ENCODE assay signal across 27 cellular contexts in the genomic region with DNA sequence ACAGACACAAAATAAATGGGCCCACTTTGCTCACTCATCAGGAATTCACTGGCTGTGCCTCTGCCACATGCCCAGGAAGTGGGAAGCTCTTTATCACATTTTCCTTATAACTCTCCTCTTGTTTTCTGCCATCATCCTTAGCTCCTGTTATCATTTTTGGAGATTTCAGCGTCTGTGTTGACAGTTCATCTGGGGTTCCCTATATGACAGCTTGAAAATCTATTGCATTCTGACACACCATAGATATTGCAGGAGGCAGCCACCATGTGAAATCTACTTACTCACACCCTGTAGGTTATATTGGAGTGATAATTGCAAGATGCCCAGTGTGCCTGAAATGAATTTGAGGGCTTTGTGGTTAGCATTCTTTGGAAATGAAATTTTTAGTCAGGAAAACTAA.
"Had no signal": no experiment of that assay in that cellular context is flagged by ENCODE, and none has a peak within 500 bp of the region (broad histone marks: within the 10 kb centered on the region; RNA-seq: fewer than 3 reads in every experiment).

No MANE protein-coding gene starts in this region.

- H2AFZ ChIP-seq: hepatocyte had no signal

- H3K4me2 ChIP-seq: hepatocyte had no signal

- H3K36me3 ChIP-seq: colonic mucosa, esophagus muscularis mucosa, gastroesophageal sphincter, heart left ventricle, left lung, sigmoid colon, spleen, tibial artery had no signal

- H3K4me1 ChIP-seq: colonic mucosa, esophagus muscularis mucosa, gastroesophageal sphincter, heart left ventricle, left lung, sigmoid colon, spleen, testis, tibial artery had no signal

- H3K79me2 ChIP-seq: hepatocyte had no signal

- H3K9me3 ChIP-seq: colonic mucosa, esophagus muscularis mucosa, gastroesophageal sphincter, heart left ventricle, left lung, psoas muscle, sigmoid colon, spleen, testis, tibial artery had no signal

- H3K27ac ChIP-seq: colonic mucosa, epithelial cell of prostate, esophagus muscularis mucosa, foreskin keratinocyte, gastroesophageal sphincter, heart left ventricle, hepatocyte, left lung, psoas muscle, sigmoid colon, skin epidermis, spleen, testis, tibial artery had no signal

- ATAC-seq: foreskin keratinocyte; gastroesophageal sphincter; heart left ventricle; left cardiac atrium; left lung; naive thymus-derived CD4-positive, alpha-beta T cell; psoas muscle; right cardiac atrium; stimulated activated memory B cell treated with anti-CD40 and anti-IgM and Interleukin-4, amounts not matched to agents 10 μg/mL and 1 μg/mL and 100 μg/mL, for 72 hours; stimulated activated naive CD8-positive, alpha-beta T cell treated with anti-CD3 and anti-CD28 coated beads, Interleukin-15, Interleukin-2, amounts not matched to agents 100 U/mL and 50 U/mL, for 24 hours had no signal

- FAIRE-seq: kidney had no signal

- H3K27me3 ChIP-seq: colonic mucosa, esophagus muscularis mucosa, foreskin keratinocyte, gastroesophageal sphincter, hepatocyte, sigmoid colon, testis, tibial artery had no signal

- H3K4me3 ChIP-seq: colonic mucosa, esophagus muscularis mucosa, gastroesophageal sphincter, heart left ventricle, hepatocyte, left lung, psoas muscle, sigmoid colon, skin epidermis, spleen, testis, tibial artery had no signal

- DNase-seq: colonic mucosa; effector CD8-positive, alpha-beta T cell; endodermal cell; foreskin keratinocyte; heart left ventricle; kidney; left cardiac atrium; left lung; mesenchymal stem cell; naive thymus-derived CD4-positive, alpha-beta T cell; nucleus accumbens; posterior cingulate gyrus; psoas muscle; right cardiac atrium; sigmoid colon; spleen; stimulated activated CD4-positive, alpha-beta T cell treated with anti-CD3 and anti-CD28 coated beads, Interleukin-4, amount 100 ng/mL, for 4 hours; stimulated activated naive CD8-positive, alpha-beta T cell treated with anti-CD3 and anti-CD28 coated beads, Interleukin-15, Interleukin-2, amounts not matched to agents 100 U/mL and 50 U/mL, for 24 hours; substantia nigra; testis; tibial artery had no signal
